Comparison of ENCODE assay signal across 11 cellular contexts in genomic region chr7:155380986-155381851, GRCh38.
DNase-seq lines count a peak whose midpoint lies in the region; ATAC-seq, FAIRE-seq and TF ChIP-seq lines count a peak whose summit lies in the region.
"Had no signal": no experiment of that assay in that cellular context is flagged by ENCODE, and none has a peak within 500 bp of the region (broad histone marks: within the 10 kb centered on the region; RNA-seq: fewer than 3 reads in every experiment).

No MANE protein-coding gene starts in this region.

- H4K5ac ChIP-seq in H1 (ENCODE audit: insufficient read length, low read depth, low read length), result no peak overlapping the region

- POLR2A ChIA-PET in H1 (lab: Charles Lee; ENCODE audit: partially characterized antibody), result no interaction called here
- POLR2A ChIA-PET in CD8-positive, alpha-beta T cell (lab: Charles Lee), result no interaction called here

- H3K79me1 ChIP-seq in H1 (ENCODE audit: low read depth, low read length), result no peaks in the 10 kb centered on the region

- H3K18ac ChIP-seq in H1 (ENCODE audit: extremely low read depth, low read length), result no peak overlapping the region

- H2BK12ac ChIP-seq in H1 (ENCODE audit: low read depth, low read length), result 0 out of 2 replicates have a peak overlapping the region, but pooled peaks have one; percentile 7

- H3K9me3 ChIP-seq in H1 (ENCODE audit: insufficient read depth in 2 of 2, low read depth in 1 of 2, low read length in 1 of 2) (no peaks in the 10 kb centered on the region), ovary (no peaks in the 10 kb centered on the region)
- H3K9me3 ChIP-seq in CD8-positive, alpha-beta T cell (ENCODE audit: low read length), result no peaks in the 10 kb centered on the region
- H3K9me3 ChIP-seq: left lung had no signal

- H3K4ac ChIP-seq in H1 (replicated peaks; ENCODE audit: insufficient read length, low read depth, low read length), result no peak overlapping the region

- H3K9me3 Mint-ChIP-seq in naive B cell (no peaks in the 10 kb centered on the region), type B pancreatic cell (no peaks in the 10 kb centered on the region)
- no peaks in the 10 kb centered on the region for H3K9me3 Mint-ChIP-seq in CD8-positive, alpha-beta T cell

- H3K23ac ChIP-seq in H1 (ENCODE audit: insufficient read length), result no peak overlapping the region

- WGBS in H1 (ENCODE audit: extremely low coverage in 1 of 2, insufficient coverage in 1 of 2, insufficient read length in 1 of 2, insufficient replicate concordance in 2 of 2, low coverage in 1 of 2, low lambda C conversion rate in 2 of 2, missing lambda C conversion rate in 1 of 2), 2 experiments, result 9% methylated on average over 24 of the region's 41 CpGs; no CpG with 5 or more reads in 1 of the 2 experiments
- WGBS in ovary, 3 donors, result 1 to 3% (median 3%) methylated on average over 33 to 41 of the region's 41 CpGs

- no peak overlapping the region for H4K8ac ChIP-seq in H1 (ENCODE audit: extremely low read depth, insufficient read depth, low read length)

- peaks cover 3% of the 10 kb centered on the region for H3K23me2 ChIP-seq in H1 (ENCODE audit: low read depth, low read length)

- intact Hi-C loops in Right ventricle myocardium superior (cut with DNase I) (no loop called here), cardiac septum (cut with DNase I) (no loop called here), ovary (cut with DNase I) (no loop called here)
- intact Hi-C loops in CD8-positive, alpha-beta T cell (cut with DNase I, micrococcal nuclease), result loop anchor here in 1 of 2 experiments (5.0 kb wide), 1 partner anchor 361 kb away; no protein-coding TSS in a partner anchor

- H3K27ac Mint-ChIP-seq in naive B cell (no peak overlapping the region), type B pancreatic cell (no peak overlapping the region)
- no peak overlapping the region for H3K27ac Mint-ChIP-seq in CD8-positive, alpha-beta T cell

- H3K56ac ChIP-seq in H1 (replicated peaks; ENCODE audit: insufficient read length, low read depth, low read length), result no peak overlapping the region

- no peak overlapping the region for H3K9ac ChIP-seq in H1 (replicated peaks in 1 of 4; ENCODE audit: extremely low read depth in 1 of 4, low read depth in 3 of 4, low read length in 3 of 4)

- H3K4me3 Mint-ChIP-seq in naive B cell (peak overlapping the region; percentile 70 to 90 (median 76)), type B pancreatic cell (peak overlapping the region; percentile 39)
- H3K4me3 Mint-ChIP-seq in CD8-positive, alpha-beta T cell, result no peak overlapping the region

- no peak for TF ChIP-seq POLR2A in H1 (IDR thresholded peaks at IDR 0.05; ENCODE audit: control extremely low read depth in 1 of 2, low read depth in 2 of 2, low read length in 2 of 2)
- no peak for TF ChIP-seq POLR2A in ovary (IDR thresholded peaks at IDR 0.05)

- H2AK5ac ChIP-seq in H1 (ENCODE audit: low read depth, low read length), result no peak overlapping the region

- ATAC-seq in Right ventricle myocardium superior (ENCODE audit: poor library complexity), result no peak
- no peak for ATAC-seq in naive B cell (ENCODE audit: low read depth in 2 of 2)
- ATAC-seq in GM18868 (IDR thresholded peaks at IDR 0.05; ENCODE audit: unreplicated experiment), result no peak
- no peak for ATAC-seq in CD8-positive, alpha-beta T cell
- ATAC-seq: left lung had no signal

- DNase-seq in Right ventricle myocardium superior (peak; percentile 16), cardiac septum (ENCODE audit: low spot score) (no peak), H1 (ENCODE audit: low read depth in 1 of 2, low spot score in 2 of 2) (peak in 1 of 2 experiments; percentile 57), naive B cell (no peak), type B pancreatic cell (ENCODE audit: extremely low spot score, unreplicated experiment) (no peak), ovary (no peak)
- DNase-seq in CD8-positive, alpha-beta T cell, result no peak
- DNase-seq: NK-92 treated with Interleukin-12 subunit alpha and Interleukin-12 subunit beta, amount 100 ng/mL, for 24 hours; stimulated activated CD4-positive, alpha-beta T cell treated with anti-CD3 and anti-CD28 coated beads, Interleukin-15, amount 100 ng/mL, for 24 hours had no signal

- TF ChIP-seq RAD21 in H1 (IDR thresholded peaks at IDR 0.05 in 1 of 2, conservative IDR thresholded peaks at IDR 0.05 in 1 of 2; ENCODE audit: low read depth in 2 of 2, low read length in 2 of 2), result no peak

- H3K27me3 Mint-ChIP-seq in naive B cell (peaks cover 70 to 98% (median 74%) of the 10 kb centered on the region in 3 donors), type B pancreatic cell (peaks cover 98% of the 10 kb centered on the region)
- H3K27me3 Mint-ChIP-seq in CD8-positive, alpha-beta T cell (ENCODE audit: low read depth), result peaks cover 69% of the 10 kb centered on the region

- H3K4me3 ChIP-seq in H1 (ENCODE audit: extremely low read depth in 1 of 4, insufficient read depth in 2 of 4, low read depth in 3 of 4, low read length in 4 of 4), result peak overlapping the region in 3 of 4 experiments; percentile 26 to 45 (median 34); a peak in 4 of 8 replicates
- no peak overlapping the region for H3K4me3 ChIP-seq in ovary
- no peak overlapping the region for H3K4me3 ChIP-seq in CD8-positive, alpha-beta T cell (ENCODE audit: low read depth, low read length)

- H3K36me3 Mint-ChIP-seq in naive B cell (no peaks in the 10 kb centered on the region), type B pancreatic cell (no peaks in the 10 kb centered on the region)
- no peaks in the 10 kb centered on the region for H3K36me3 Mint-ChIP-seq in CD8-positive, alpha-beta T cell

- H3K36me3 ChIP-seq in H1 (ENCODE audit: control insufficient read depth in 2 of 4, insufficient read depth in 4 of 4, low read length in 3 of 4) (no peaks in the 10 kb centered on the region; a peak in 1 of 8 replicates), ovary (no peaks in the 10 kb centered on the region)
- no peaks in the 10 kb centered on the region for H3K36me3 ChIP-seq in CD8-positive, alpha-beta T cell (ENCODE audit: insufficient read depth, low read length)
- H3K36me3 ChIP-seq: left lung had no signal

- TF ChIP-seq CTCF in H1 (IDR thresholded peaks at IDR 0.05; ENCODE audit: control extremely low read depth in 1 of 3, insufficient read depth in 1 of 3, low read depth in 1 of 3, low read length in 3 of 3) (no peak), type B pancreatic cell (conservative IDR thresholded peaks at IDR 0.05) (no peak), ovary (IDR thresholded peaks at IDR 0.05) (no peak)
- no peak for TF ChIP-seq CTCF in CD8-positive, alpha-beta T cell (IDR thresholded peaks at IDR 0.05)

- H3K27me3 ChIP-seq in H1 (replicated peaks in 1 of 4; ENCODE audit: control insufficient read depth in 3 of 4, extremely low read depth in 1 of 4, insufficient read depth in 3 of 4, low read length in 3 of 4), result peaks cover 83 to 93% (median 90%) of the 10 kb centered on the region in 4 experiments
- peaks cover 5% of the 10 kb centered on the region for H3K27me3 ChIP-seq in ovary
- peaks cover 35% of the 10 kb centered on the region for H3K27me3 ChIP-seq in CD8-positive, alpha-beta T cell (ENCODE audit: insufficient read depth, low read length)

- H2BK20ac ChIP-seq in H1 (ENCODE audit: low read length), result no peak overlapping the region

- H3K4me2 ChIP-seq in H1 (ENCODE audit: insufficient read depth in 1 of 2, low read depth in 2 of 2, low read length in 2 of 2), result peak overlapping the region; percentile 65 to 68; a peak in 3 of 4 replicates

- no peak overlapping the region for H4K91ac ChIP-seq in H1 (replicated peaks; ENCODE audit: insufficient read length, low read length)

- no peak overlapping the region for H3K14ac ChIP-seq in H1 (ENCODE audit: insufficient read length)

- peaks cover 0 to 16% (median 9%) of the 10 kb centered on the region in 4 experiments; a peak in 5 of 7 replicates for H3K4me1 ChIP-seq in H1 (replicated peaks in 1 of 4; ENCODE audit: control insufficient read depth in 3 of 4, insufficient read depth in 4 of 4, low read length in 3 of 4)
- peaks cover 7% of the 10 kb centered on the region for H3K4me1 ChIP-seq in ovary (ENCODE audit: insufficient read depth)
- peaks cover 27% of the 10 kb centered on the region for H3K4me1 ChIP-seq in CD8-positive, alpha-beta T cell (ENCODE audit: insufficient read depth, low read length)

- CTCF ChIA-PET in H1 (lab: Charles Lee; ENCODE audit: partially characterized antibody), result interaction anchor here (0.6 to 6.3 kb wide), 23 partner anchors 10 to 877 kb away, joined by 3 to 81 read pairs (median 5); no protein-coding TSS in a partner anchor
- CTCF ChIA-PET in CD8-positive, alpha-beta T cell (lab: Charles Lee), result interaction anchor here (1.5 to 1.8 kb wide), 2 partner anchors 13 to 467 kb away, joined by 3 to 5 read pairs; no protein-coding TSS in a partner anchor

- peaks cover 24 to 27% of the 10 kb centered on the region in 2 experiments for H4K20me1 ChIP-seq in H1 (replicated peaks in 1 of 2; ENCODE audit: control insufficient read depth in 1 of 2, insufficient read depth in 2 of 2, low read length in 2 of 2)

- no peak overlapping the region for H2BK120ac ChIP-seq in H1 (replicated peaks; ENCODE audit: low read depth, low read length)

- H2BK5ac ChIP-seq in H1 (ENCODE audit: low read depth, low read length), result no peak overlapping the region

- H3K27ac ChIP-seq in H1 (ENCODE audit: low read depth, low read length) (no peak overlapping the region), ovary (no peak overlapping the region)
- no peak overlapping the region for H3K27ac ChIP-seq in CD8-positive, alpha-beta T cell (ENCODE audit: low read depth, low read length)
- H3K27ac ChIP-seq: left lung had no signal

- TF ChIP-seq EP300 in H1 (IDR thresholded peaks at IDR 0.05; ENCODE audit: borderline replicate concordance in 1 of 2, low read depth in 2 of 2, low read length in 2 of 2) (no peak), ovary (IDR thresholded peaks at IDR 0.05) (no peak)

- H2AFZ ChIP-seq in H1 (ENCODE audit: low read length), result no peak overlapping the region

- H2BK15ac ChIP-seq in H1 (ENCODE audit: low read length), result no peak overlapping the region; the same call in 1 of the 2 replicates

- H3K79me2 ChIP-seq in H1 (ENCODE audit: control insufficient read depth in 1 of 2, insufficient read depth in 2 of 2, low read length in 2 of 2), result no peaks in the 10 kb centered on the region

- H3K4me1 Mint-ChIP-seq in naive B cell (peaks cover 24 to 48% (median 36%) of the 10 kb centered on the region in 3 donors), type B pancreatic cell (ENCODE audit: unreplicated experiment) (peaks cover 17% of the 10 kb centered on the region)
- peaks cover 17% of the 10 kb centered on the region for H3K4me1 Mint-ChIP-seq in CD8-positive, alpha-beta T cell (ENCODE audit: low read depth)

- no peak for FAIRE-seq in H1 (lab: Jason Lieb, UNC)

TF ChIP-seq in H1, 55 proteins besides CTCF, POLR2A, EP300 and RAD21:
- TF ChIP-seq KDM5A (IDR thresholded peaks at IDR 0.05; ENCODE audit: low read length) (no peak), CBX8 (IDR thresholded peaks at IDR 0.05; ENCODE audit: borderline replicate concordance, low read depth, low read length) (0 out of 2 replicates have a peak, but pooled peaks have one; percentile 3), SUZ12 (IDR thresholded peaks at IDR 0.05; ENCODE audit: low read length) (peak; percentile 88), EZH2 (IDR thresholded peaks at IDR 0.05; ENCODE audit: low read depth, low read length, severe bottlenecking) (peak; percentile 69)

Comparison
In these comparisons a context has a peak if more than half of its experiments do, and no peak if none do; other contexts are left out.
1. H3K4me3 ChIP-seq: peak in H1 (3 of 4); none in ovary (single experiment) and CD8-positive, alpha-beta T cell (single experiment).